9 cellular contexts compared by ENCODE assay signal in the genomic region with DNA sequence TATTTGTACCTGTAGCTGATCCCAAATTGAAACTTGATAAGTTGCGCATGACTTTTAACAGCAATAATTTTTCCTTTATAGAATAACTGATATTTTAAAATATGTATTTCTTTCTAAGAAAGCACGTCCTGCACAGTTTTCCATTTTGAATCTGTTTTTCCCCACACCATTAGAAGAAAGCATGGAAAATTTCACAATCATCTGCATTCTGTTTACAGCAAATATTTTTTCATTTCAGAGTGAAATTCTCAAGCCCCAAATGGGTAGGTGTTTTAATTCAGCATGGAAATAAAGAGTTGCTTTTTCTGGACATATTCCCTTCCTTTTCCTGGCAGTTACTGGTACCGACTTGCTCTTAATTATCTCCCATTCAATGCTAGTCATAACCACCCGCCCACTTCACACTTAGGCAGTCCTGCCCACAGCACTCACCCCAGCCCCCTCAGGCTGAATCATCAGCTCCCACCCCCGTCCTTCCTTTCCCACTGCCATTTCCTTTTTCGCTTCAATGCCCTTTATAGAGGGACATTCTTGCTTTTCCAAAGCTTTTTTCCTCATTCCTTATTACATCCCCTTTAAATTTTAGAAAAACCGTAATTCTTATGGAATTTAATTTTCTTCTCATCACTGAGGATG.
DNase-seq lines count a peak whose midpoint lies in the region; ATAC-seq and TF ChIP-seq lines count a peak whose summit lies in the region.
"Had no signal": no experiment of that assay in that cellular context is flagged by ENCODE, and none has a peak within 500 bp of the region (broad histone marks: within the 10 kb centered on the region; RNA-seq: fewer than 3 reads in every experiment).

No MANE protein-coding gene starts in this region.

- peaks cover 2% of the 10 kb centered on the region for H3K36me3 Mint-ChIP-seq in activated CD4-positive, alpha-beta T cell treated with anti-CD3 and anti-CD28 coated beads, Interleukin-2, amount 10 ng/mL, durations not matched to agents 24 days and 14 days (ENCODE audit: low read depth)
- no peaks in the 10 kb centered on the region for H3K36me3 Mint-ChIP-seq in CD4-positive, alpha-beta T cell (ENCODE audit: low read depth)

- H3K27ac ChIP-seq in CD4-positive, alpha-beta T cell (ENCODE audit: low read depth, low read length) = no peak overlapping the region
- H3K27ac ChIP-seq: KMS-11 had no signal

- no peaks in the 10 kb centered on the region for H3K9me3 ChIP-seq in CD4-positive, alpha-beta T cell (ENCODE audit: control insufficient read depth, low read length)

- peak; percentile 76 for DNase-seq in HT1080 (ENCODE audit: low read depth)
- DNase-seq in activated CD4-positive, alpha-beta T cell treated with anti-CD3 and anti-CD28 coated beads, Interleukin-2, amount 10 ng/mL, durations not matched to agents 24 days and 14 days = no peak
- DNase-seq in fibroblast of peridontal ligament (ENCODE audit: extremely low read depth) = peak; percentile 29
- peak; percentile 97 for DNase-seq in renal cortical epithelial cell (ENCODE audit: low read depth)
- no peak for DNase-seq in CD4-positive, alpha-beta T cell
- DNase-seq in globus pallidus (ENCODE audit: low spot score) = no peak

- intact Hi-C loops in activated CD4-positive, alpha-beta T cell treated with anti-CD3 and anti-CD28 coated beads, Interleukin-2, amount 10 ng/mL, durations not matched to agents 24 days and 14 days (cut with micrococcal nuclease) = loop anchor here (1.0 to 5.0 kb wide), 4 partner anchors 53 to 231 kb away; no protein-coding TSS in a partner anchor
- intact Hi-C loops in CD4-positive, alpha-beta T cell (cut with DNase I, micrococcal nuclease) = no loop called here

- H3K27me3 ChIP-seq in CD4-positive, alpha-beta T cell (ENCODE audit: control insufficient read depth, insufficient read depth, low read length) = no peaks in the 10 kb centered on the region

- TF ChIP-seq CTCF in CD4-positive, alpha-beta T cell (IDR thresholded peaks at IDR 0.05) = no peak

- peaks cover 3% of the 10 kb centered on the region for H3K9me3 Mint-ChIP-seq in activated CD4-positive, alpha-beta T cell treated with anti-CD3 and anti-CD28 coated beads, Interleukin-2, amount 10 ng/mL, durations not matched to agents 24 days and 14 days
- no peaks in the 10 kb centered on the region for H3K9me3 Mint-ChIP-seq in CD4-positive, alpha-beta T cell

- H3K4me3 Mint-ChIP-seq in activated CD4-positive, alpha-beta T cell treated with anti-CD3 and anti-CD28 coated beads, Interleukin-2, amount 10 ng/mL, durations not matched to agents 24 days and 14 days = peak overlapping the region; percentile 53
- H3K4me3 Mint-ChIP-seq in CD4-positive, alpha-beta T cell = no peak overlapping the region

- H3K27me3 Mint-ChIP-seq in activated CD4-positive, alpha-beta T cell treated with anti-CD3 and anti-CD28 coated beads, Interleukin-2, amount 10 ng/mL, durations not matched to agents 24 days and 14 days = no peaks in the 10 kb centered on the region
- no peaks in the 10 kb centered on the region for H3K27me3 Mint-ChIP-seq in CD4-positive, alpha-beta T cell

- peaks cover 66% of the 10 kb centered on the region for H3K4me1 Mint-ChIP-seq in activated CD4-positive, alpha-beta T cell treated with anti-CD3 and anti-CD28 coated beads, Interleukin-2, amount 10 ng/mL, durations not matched to agents 24 days and 14 days
- peaks cover 5% of the 10 kb centered on the region for H3K4me1 Mint-ChIP-seq in CD4-positive, alpha-beta T cell (ENCODE audit: low read depth)

- no peak for ATAC-seq in CD4-positive, alpha-beta T cell (ENCODE audit: poor library complexity)
- no peak for ATAC-seq in HG02870 (IDR thresholded peaks at IDR 0.05; ENCODE audit: unreplicated experiment)
- no peak for ATAC-seq in HG03175 (IDR thresholded peaks at IDR 0.05; ENCODE audit: unreplicated experiment)

- CTCF ChIA-PET in CD4-positive, alpha-beta T cell (lab: Charles Lee) = no interaction called here

- H3K27ac Mint-ChIP-seq in activated CD4-positive, alpha-beta T cell treated with anti-CD3 and anti-CD28 coated beads, Interleukin-2, amount 10 ng/mL, durations not matched to agents 24 days and 14 days = peak overlapping the region; percentile 86
- H3K27ac Mint-ChIP-seq in CD4-positive, alpha-beta T cell = no peak overlapping the region

- POLR2A ChIA-PET in CD4-positive, alpha-beta T cell (lab: Charles Lee) = interaction anchor here (1.3 kb wide), 1 partner anchor 10 kb away, joined by 4 read pairs; no protein-coding TSS in a partner anchor

Comparison
In these comparisons a context has a peak if more than half of its experiments do, and no peak if none do; other contexts are left out.
1. DNase-seq: peak in HT1080 (single experiment), fibroblast of peridontal ligament (single experiment) and renal cortical epithelial cell (single experiment); none in activated CD4-positive, alpha-beta T cell treated with anti-CD3 and anti-CD28 coated beads, Interleukin-2, amount 10 ng/mL, durations not matched to agents 24 days and 14 days (single experiment), CD4-positive, alpha-beta T cell (0 of 10) and globus pallidus (single experiment).